In genomic region chr2:119250891-119251290, GRCh38 we compare ENCODE assay signal across 1 cellular context.
TF ChIP-seq lines count a peak whose summit lies in the region.

No MANE protein-coding gene starts in this region.

TF ChIP-seq in HCT116, 20 proteins besides CTCF, POLR2A, EP300 and RAD21:
- no peak for TF ChIP-seq ZBTB33 (IDR thresholded peaks at IDR 0.05; ENCODE audit: extremely low read depth, insufficient replicate concordance, low read length)
- TF ChIP-seq MAX (IDR thresholded peaks at IDR 0.05), result no peak
- TF ChIP-seq REST (IDR thresholded peaks at IDR 0.05; ENCODE audit: low read depth), result no peak
- TF ChIP-seq POLR2AphosphoS5 (IDR thresholded peaks at IDR 0.05; ENCODE audit: low read depth, low read length), result no peak
- TF ChIP-seq SIN3A (IDR thresholded peaks at IDR 0.05; ENCODE audit: low read depth), result no peak
